ENCODE assay signal across 1 cellular context in genomic region chr14:50231475-50232275, GRCh38.
TF ChIP-seq lines count a peak whose summit lies in the region.

TSS of gene SOS2 (minus strand) at chr14:50231578. CDS start at chr14:50231283, 295 bp downstream.

TF ChIP-seq in GM12878, 131 proteins besides CTCF, POLR2A, EP300 and RAD21 (continued from another document):
- no peak for TF ChIP-seq BCL3 (IDR thresholded peaks at IDR 0.05; ENCODE audit: borderline replicate concordance, insufficient read depth, low read depth, low read length, poor library complexity, severe bottlenecking)
- TF ChIP-seq POU2F2 (IDR thresholded peaks at IDR 0.05; ENCODE audit: borderline replicate concordance, low read depth, low read length) = no peak; the same call in 2 of the 3 replicates
- TF ChIP-seq ZSCAN29 (IDR thresholded peaks at IDR 0.05) = no peak
- TF ChIP-seq CHD4 (IDR thresholded peaks at IDR 0.05) = no peak
- no peak for TF ChIP-seq SUZ12 (IDR thresholded peaks at IDR 0.05; ENCODE audit: unreplicated experiment)
- no peak for TF ChIP-seq E4F1 (IDR thresholded peaks at IDR 0.05; ENCODE audit: borderline replicate concordance, partially characterized antibody)
- no peak for TF ChIP-seq HCFC1 (IDR thresholded peaks at IDR 0.05; ENCODE audit: low read length)
